23 cellular contexts compared by ENCODE assay signal in the genomic region with DNA sequence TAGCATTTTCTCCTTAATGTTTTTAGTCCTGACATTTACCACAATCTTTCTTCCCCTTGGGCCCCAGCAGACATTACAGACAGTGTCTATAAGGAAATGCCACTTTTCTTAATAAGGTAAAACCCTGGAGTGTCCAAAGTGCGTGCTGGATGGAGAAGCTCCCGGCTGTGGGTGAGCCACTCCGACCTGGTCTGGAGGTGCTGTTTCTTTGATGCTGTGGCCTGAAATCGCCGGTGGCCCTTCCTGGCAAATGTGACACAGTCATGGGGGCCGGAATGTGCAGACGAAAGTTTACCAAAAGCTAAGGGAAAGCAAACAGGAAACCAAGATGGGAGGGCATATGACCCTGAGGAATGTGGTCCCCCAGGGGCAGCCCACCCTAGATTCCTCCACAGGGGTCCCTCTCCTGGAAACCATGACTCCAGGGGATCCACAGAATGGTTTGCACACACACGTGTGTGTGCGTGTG.
"Had no signal": no experiment of that assay in that cellular context is flagged by ENCODE, and none has a peak within 500 bp of the region (broad histone marks: within the 10 kb centered on the region; RNA-seq: fewer than 3 reads in every experiment).

No MANE protein-coding gene starts in this region.

- H3K9ac ChIP-seq: neural progenitor cell had no signal

- H2AFZ ChIP-seq: neural progenitor cell had no signal

- H3K4me3 ChIP-seq: breast epithelium, heart left ventricle, left ventricle myocardium inferior, neural progenitor cell, right atrium auricular region, tibial nerve had no signal

- H3K36me3 Mint-ChIP-seq: activated naive CD4-positive, alpha-beta T cell treated with anti-CD3 and anti-CD28 coated beads, Interleukin-2, amount 10 ng/mL, durations not matched to agents 7 days and 5 days; activated naive CD8-positive, alpha-beta T cell treated with anti-CD3 and anti-CD28 coated beads, Interleukin-2, amount 10 ng/mL, durations not matched to agents 7 days and 5 days; naive thymus-derived CD4-positive, alpha-beta T cell; neural progenitor cell had no signal

- H3K4me1 Mint-ChIP-seq: activated naive CD4-positive, alpha-beta T cell treated with anti-CD3 and anti-CD28 coated beads, Interleukin-2, amount 10 ng/mL, durations not matched to agents 7 days and 5 days had no signal

- H3K27me3 ChIP-seq: breast epithelium, heart left ventricle, neural progenitor cell, right atrium auricular region had no signal

- DNase-seq: activated CD4-positive, alpha-beta memory T cell treated with anti-CD3 and anti-CD28 coated beads, Interleukin-2, amount 10 ng/mL, durations not matched to agents 7 days and 5 days; activated CD4-positive, alpha-beta T cell treated with anti-CD3 and anti-CD28 coated beads for 1 hour; activated CD4-positive, alpha-beta T cell treated with anti-CD3 and anti-CD28 coated beads, Interleukin-2, amount 10 ng/mL, durations not matched to agents 7 days and 5 days; activated CD8-positive, alpha-beta memory T cell treated with anti-CD3 and anti-CD28 coated beads, Interleukin-2, amount 50 U/mL, for 48 hours; activated gamma-delta T cell; activated naive CD4-positive, alpha-beta T cell treated with anti-CD3 and anti-CD28 coated beads, Interleukin-2, amount 10 ng/mL, durations not matched to agents 7 days and 5 days; activated naive CD8-positive, alpha-beta T cell treated with anti-CD3 and anti-CD28 coated beads, Interleukin-2, amount 10 ng/mL, durations not matched to agents 7 days and 5 days; activated T-cell treated with anti-CD3 and anti-CD28 coated beads, Interleukin-2, amount 50 U/mL, for 24 hours; amniotic stem cell; central memory CD4-positive, alpha-beta T cell; heart left ventricle; left ventricle myocardium inferior; naive thymus-derived CD4-positive, alpha-beta T cell; stimulated activated CD4-positive, alpha-beta T cell treated with anti-CD3 and anti-CD28 coated beads, Interleukin-2, amount 100 ng/mL, for 48 hours; stimulated activated naive CD4-positive, alpha-beta T cell treated with Interleukin-2 at 50 U/mL for 16 hours had no signal

- H3K4me3 Mint-ChIP-seq: activated CD4-positive, alpha-beta memory T cell treated with anti-CD3 and anti-CD28 coated beads, Interleukin-2, amount 10 ng/mL, durations not matched to agents 7 days and 5 days; activated CD4-positive, alpha-beta T cell treated with anti-CD3 and anti-CD28 coated beads, Interleukin-2, amount 10 ng/mL, durations not matched to agents 7 days and 5 days; activated naive CD4-positive, alpha-beta T cell treated with anti-CD3 and anti-CD28 coated beads, Interleukin-2, amount 10 ng/mL, durations not matched to agents 7 days and 5 days; activated naive CD8-positive, alpha-beta T cell treated with anti-CD3 and anti-CD28 coated beads, Interleukin-2, amount 10 ng/mL, durations not matched to agents 7 days and 5 days; activated T-cell treated with anti-CD3 and anti-CD28 coated beads, Interleukin-2, amount 50 U/mL, for 24 hours; endodermal cell; naive thymus-derived CD4-positive, alpha-beta T cell had no signal

- ATAC-seq: heart left ventricle; naive thymus-derived CD4-positive, alpha-beta T cell had no signal

- H3K36me3 ChIP-seq: breast epithelium, heart left ventricle, left ventricle myocardium inferior, neural progenitor cell, right atrium auricular region, tibial nerve had no signal

- H3K27ac Mint-ChIP-seq: activated CD4-positive, alpha-beta memory T cell treated with anti-CD3 and anti-CD28 coated beads, Interleukin-2, amount 10 ng/mL, durations not matched to agents 7 days and 5 days; activated CD4-positive, alpha-beta T cell treated with anti-CD3 and anti-CD28 coated beads, Interleukin-2, amount 10 ng/mL, durations not matched to agents 7 days and 5 days; activated naive CD4-positive, alpha-beta T cell treated with anti-CD3 and anti-CD28 coated beads, Interleukin-2, amount 10 ng/mL, durations not matched to agents 7 days and 5 days; activated naive CD8-positive, alpha-beta T cell treated with anti-CD3 and anti-CD28 coated beads, Interleukin-2, amount 10 ng/mL, durations not matched to agents 7 days and 5 days; activated T-cell treated with anti-CD3 and anti-CD28 coated beads, Interleukin-2, amount 50 U/mL, for 24 hours; neural progenitor cell had no signal

- H3K4me1 ChIP-seq: breast epithelium had no signal

- H3K9me3 Mint-ChIP-seq: activated T-cell treated with anti-CD3 and anti-CD28 coated beads, Interleukin-2, amount 50 U/mL, for 24 hours had no signal

- H3K4me2 ChIP-seq: neural progenitor cell had no signal

- FAIRE-seq: islet of Langerhans, TTC549, urothelium cell line had no signal

- H3K27ac ChIP-seq: breast epithelium, heart left ventricle, left ventricle myocardium inferior, neural progenitor cell, right atrium auricular region had no signal
